In the genomic region with DNA sequence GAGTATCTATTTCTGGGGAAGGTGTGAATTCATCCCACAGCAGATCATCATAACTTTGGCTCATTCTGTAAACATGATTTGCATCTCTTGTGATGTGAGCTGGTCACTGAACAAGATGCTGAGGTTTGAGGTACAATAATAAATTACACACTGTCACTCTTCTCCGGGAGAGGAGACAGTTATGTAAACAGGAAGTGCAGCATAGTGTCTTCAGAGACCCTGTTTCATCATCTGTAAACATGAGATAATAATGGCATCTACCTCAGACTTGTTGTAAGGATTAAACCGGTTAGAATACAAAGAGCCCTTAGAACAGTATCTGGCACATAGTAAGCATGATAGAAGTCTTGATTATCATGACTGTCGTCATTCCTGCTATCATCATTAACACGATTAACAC, we compare ENCODE assay signal across 1 cellular context.
TF ChIP-seq lines count a peak whose summit lies in the region.

No MANE protein-coding gene starts in this region.

TF ChIP-seq in WTC11, 78 proteins besides CTCF, POLR2A, EP300 and RAD21:
- TF ChIP-seq, protein P1, sequence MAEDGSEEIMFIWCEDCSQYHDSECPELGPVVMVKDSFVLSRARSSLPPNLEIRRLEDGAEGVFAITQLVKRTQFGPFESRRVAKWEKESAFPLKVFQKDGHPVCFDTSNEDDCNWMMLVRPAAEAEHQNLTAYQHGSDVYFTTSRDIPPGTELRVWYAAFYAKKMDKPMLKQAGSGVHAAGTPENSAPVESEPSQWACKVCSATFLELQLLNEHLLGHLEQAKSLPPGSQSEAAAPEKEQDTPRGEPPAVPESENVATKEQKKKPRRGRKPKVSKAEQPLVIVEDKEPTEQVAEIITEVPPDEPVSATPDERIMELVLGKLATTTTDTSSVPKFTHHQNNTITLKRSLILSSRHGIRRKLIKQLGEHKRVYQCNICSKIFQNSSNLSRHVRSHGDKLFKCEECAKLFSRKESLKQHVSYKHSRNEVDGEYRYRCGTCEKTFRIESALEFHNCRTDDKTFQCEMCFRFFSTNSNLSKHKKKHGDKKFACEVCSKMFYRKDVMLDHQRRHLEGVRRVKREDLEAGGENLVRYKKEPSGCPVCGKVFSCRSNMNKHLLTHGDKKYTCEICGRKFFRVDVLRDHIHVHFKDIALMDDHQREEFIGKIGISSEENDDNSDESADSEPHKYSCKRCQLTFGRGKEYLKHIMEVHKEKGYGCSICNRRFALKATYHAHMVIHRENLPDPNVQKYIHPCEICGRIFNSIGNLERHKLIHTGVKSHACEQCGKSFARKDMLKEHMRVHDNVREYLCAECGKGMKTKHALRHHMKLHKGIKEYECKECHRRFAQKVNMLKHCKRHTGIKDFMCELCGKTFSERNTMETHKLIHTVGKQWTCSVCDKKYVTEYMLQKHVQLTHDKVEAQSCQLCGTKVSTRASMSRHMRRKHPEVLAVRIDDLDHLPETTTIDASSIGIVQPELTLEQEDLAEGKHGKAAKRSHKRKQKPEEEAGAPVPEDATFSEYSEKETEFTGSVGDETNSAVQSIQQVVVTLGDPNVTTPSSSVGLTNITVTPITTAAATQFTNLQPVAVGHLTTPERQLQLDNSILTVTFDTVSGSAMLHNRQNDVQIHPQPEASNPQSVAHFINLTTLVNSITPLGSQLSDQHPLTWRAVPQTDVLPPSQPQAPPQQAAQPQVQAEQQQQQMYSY (CRISPR knock-in tag; IDR thresholded peaks at IDR 0.05): no peak
- 0 out of 2 replicates have a peak, but pooled peaks have one; percentile 31 for TF ChIP-seq GABPB1 (CRISPR knock-in tag; IDR thresholded peaks at IDR 0.05)
